8 cellular contexts compared by ENCODE assay signal in the genomic region with DNA sequence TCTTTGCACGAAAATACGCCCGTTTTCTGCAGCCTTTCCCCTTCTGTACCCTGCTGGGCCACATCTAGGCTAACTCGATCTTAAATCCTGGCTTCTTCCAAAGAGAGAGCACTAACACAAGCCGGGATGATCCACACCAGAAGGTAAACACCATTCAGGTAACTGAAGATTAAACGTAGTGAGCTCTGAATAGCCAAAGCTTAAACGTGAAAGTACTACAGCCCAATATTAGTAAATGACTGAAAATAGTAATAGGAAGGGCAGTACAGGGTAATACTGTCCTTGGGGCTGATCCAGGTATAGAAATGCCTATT. TPM values are rescaled to one million over a fixed set of nuclear protein-coding genes. Genes with fewer than 3 reads are reported as not detected.
DNase-seq lines count a peak whose midpoint lies in the region; ATAC-seq, FAIRE-seq and TF ChIP-seq lines count a peak whose summit lies in the region.

No MANE protein-coding gene starts in this region.

- H3K4me1 ChIP-seq in A549 (peaks cover 16% of the 10 kb centered on the region), mesodermal cell (ENCODE audit: control insufficient read depth, insufficient read depth, low read length, poor library complexity, severe bottlenecking) (peaks cover 7% of the 10 kb centered on the region)

- no peak for FAIRE-seq in A549 (lab: Jason Lieb, UNC)
- no peak for FAIRE-seq in bronchial epithelial cell (lab: Jason Lieb, UNC)

- peak overlapping the region; percentile 92 for H3K4me2 ChIP-seq in A549

- TF ChIP-seq POLR2A in A549 (IDR thresholded peaks at IDR 0.05; ENCODE audit: low read length), result no peak

- POLR2A ChIA-PET in A549 (lab: Yijun Ruan, JAX), result interaction anchor here (0.9 to 3.1 kb wide), 6 partner anchors 9 to 33 kb away, joined by 3 to 37 read pairs (median 8); a partner anchor contains a TSS

- TF ChIP-seq RAD21 in A549 (conservative IDR thresholded peaks at IDR 0.05 in 1 of 2, IDR thresholded peaks at IDR 0.05 in 1 of 2), result no peak

- peaks cover 6% of the 10 kb centered on the region for H3K36me3 ChIP-seq in bronchial epithelial cell (ENCODE audit: control insufficient read depth, insufficient read depth, low read length)
- peaks cover 37% of the 10 kb centered on the region for H3K36me3 ChIP-seq in mesodermal cell (ENCODE audit: control insufficient read depth, insufficient read depth, low read length)

- peak in 1 of 2 experiments; percentile 1; a peak in 4 of 6 replicates for ATAC-seq in A549
- ATAC-seq in HG03432 (IDR thresholded peaks at IDR 0.05; ENCODE audit: unreplicated experiment), result peak; percentile 7
- ATAC-seq in GM18867 (IDR thresholded peaks at IDR 0.05; ENCODE audit: unreplicated experiment), result no peak
- no peak for ATAC-seq in HG02852 (IDR thresholded peaks at IDR 0.05; ENCODE audit: unreplicated experiment)

- peak overlapping the region; percentile 86 to 91 for H3K27ac ChIP-seq in A549
- H3K27ac ChIP-seq in mesodermal cell (ENCODE audit: low read depth, low read length, severe bottlenecking), result peak overlapping the region; percentile 66

- TF ChIP-seq CTCF in A549 (IDR thresholded peaks at IDR 0.05), result no peak
- no peak for TF ChIP-seq CTCF in bronchial epithelial cell (IDR thresholded peaks at IDR 0.05; ENCODE audit: insufficient read depth, low read length, severe bottlenecking)

- H3K9me3 ChIP-seq in A549 (no peaks in the 10 kb centered on the region), mesodermal cell (ENCODE audit: control insufficient read depth, low read length) (no peaks in the 10 kb centered on the region)

- H3K4me3 ChIP-seq in A549, result peak overlapping the region; percentile 63
- peak overlapping the region; percentile 84 for H3K4me3 ChIP-seq in bronchial epithelial cell (ENCODE audit: low read depth, low read length)
- peak overlapping the region; percentile 79 for H3K4me3 ChIP-seq in mesodermal cell (ENCODE audit: extremely low read depth, insufficient read depth, low read length, poor library complexity, severe bottlenecking)

- no peaks in the 10 kb centered on the region for H3K27me3 ChIP-seq in bronchial epithelial cell (ENCODE audit: control insufficient read depth, insufficient read depth, low read length)

- 6% methylated on average over 7 of the region's 7 CpGs for WGBS in A549 (ENCODE audit: missing lambda C conversion rate)
- 40 to 41% methylated on average over 6 to 7 of the region's 7 CpGs for WGBS in mesodermal cell (ENCODE audit: insufficient coverage in 2 of 2), 2 experiments

- DNase-seq in A549 (ENCODE audit: low read depth in 1 of 2, low spot score in 1 of 2), result no peak
- DNase-seq in bronchial epithelial cell (ENCODE audit: low read depth), result peak; percentile 10
- DNase-seq in amniotic stem cell (lab: John Stamatoyannopoulos, UW), result no peak
- DNase-seq in UCSD-AML1 (lab: John Stamatoyannopoulos, UW; ENCODE audit: unreplicated experiment), result no peak

- TF ChIP-seq EP300 in A549 (IDR thresholded peaks at IDR 0.05), result no peak

- CTCF ChIA-PET in A549 (lab: Yijun Ruan, JAX), result interaction anchor here (0.6 to 5.2 kb wide), 6 partner anchors 9 to 1264 kb away, joined by 3 to 37 read pairs (median 4); a partner anchor contains a TSS

TF ChIP-seq in A549, 52 proteins besides CTCF, POLR2A, EP300 and RAD21:
- TF ChIP-seq, protein P1, sequence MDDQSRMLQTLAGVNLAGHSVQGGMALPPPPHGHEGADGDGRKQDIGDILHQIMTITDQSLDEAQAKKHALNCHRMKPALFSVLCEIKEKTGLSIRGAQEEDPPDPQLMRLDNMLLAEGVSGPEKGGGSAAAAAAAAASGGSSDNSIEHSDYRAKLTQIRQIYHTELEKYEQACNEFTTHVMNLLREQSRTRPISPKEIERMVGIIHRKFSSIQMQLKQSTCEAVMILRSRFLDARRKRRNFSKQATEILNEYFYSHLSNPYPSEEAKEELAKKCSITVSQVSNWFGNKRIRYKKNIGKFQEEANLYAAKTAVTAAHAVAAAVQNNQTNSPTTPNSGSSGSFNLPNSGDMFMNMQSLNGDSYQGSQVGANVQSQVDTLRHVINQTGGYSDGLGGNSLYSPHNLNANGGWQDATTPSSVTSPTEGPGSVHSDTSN (IDR thresholded peaks at IDR 0.05), result no peak
- TF ChIP-seq, protein P2, sequence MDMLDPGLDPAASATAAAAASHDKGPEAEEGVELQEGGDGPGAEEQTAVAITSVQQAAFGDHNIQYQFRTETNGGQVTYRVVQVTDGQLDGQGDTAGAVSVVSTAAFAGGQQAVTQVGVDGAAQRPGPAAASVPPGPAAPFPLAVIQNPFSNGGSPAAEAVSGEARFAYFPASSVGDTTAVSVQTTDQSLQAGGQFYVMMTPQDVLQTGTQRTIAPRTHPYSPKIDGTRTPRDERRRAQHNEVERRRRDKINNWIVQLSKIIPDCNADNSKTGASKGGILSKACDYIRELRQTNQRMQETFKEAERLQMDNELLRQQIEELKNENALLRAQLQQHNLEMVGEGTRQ (IDR thresholded peaks at IDR 0.05), result no peak
- TF ChIP-seq POLR2AphosphoS2 (conservative IDR thresholded peaks at IDR 0.05; ENCODE audit: low read length) (no peak), HOXA7 (CRISPR knock-in tag; IDR thresholded peaks at IDR 0.05) (0 out of 2 replicates have a peak, but pooled peaks have one; percentile 12), HOXB5 (CRISPR knock-in tag; IDR thresholded peaks at IDR 0.05) (no peak), CBX2 (IDR thresholded peaks at IDR 0.05; ENCODE audit: borderline replicate concordance, low read depth) (no peak), RCOR1 (IDR thresholded peaks at IDR 0.05; ENCODE audit: low read depth, low read length) (no peak), ZNF302 (CRISPR knock-in tag; IDR thresholded peaks at IDR 0.05) (no peak)

RNA-seq across cellular contexts. Expression of a gene that starts 0.4 kb away (rescaled TPM):
- 49.9 and 68.8 TPM in 2 replicates for polyA plus RNA-seq in A549 (2011; rRNA removed)
- polyA plus RNA-seq in A549 (2012; cell fraction: cytosol; rRNA removed), result 202 and 245 TPM in 2 replicates
- polyA plus RNA-seq in A549 (2012; cell fraction: nucleus; rRNA removed), result 132 and 174 TPM in 2 replicates
- 216 to 229 TPM (median 221 TPM) in 3 replicates for polyA plus RNA-seq in A549 (2017; fragmentation: RNase III; extraction: RNeasy Plus Mini Kit Qiagen cat#74134 plus additional on column Dnase treatment)
- 24.6 and 34.7 TPM in 2 replicates for polyA minus RNA-seq in A549 (2011; rRNA and poly(A)+ RNA removed)
- 45.6 and 57.9 TPM in 2 replicates for total RNA-seq in bronchial epithelial cell
- polyA plus RNA-seq in mesodermal cell (2013, experiment 1 of 2), result 50.1 TPM
- polyA plus RNA-seq in mesodermal cell (2013, experiment 2 of 2), result 49.0 TPM

RNA-seq across cellular contexts. Expression of a gene that starts 7.7 kb away (rescaled TPM):
- polyA plus RNA-seq in A549 (2011; rRNA removed) (35.3 and 42.0 TPM in 2 replicates), A549 (2017; fragmentation: RNase III; extraction: RNeasy Plus Mini Kit Qiagen cat#74134 plus additional on column Dnase treatment) (30.6 to 34.5 TPM (median 34.1 TPM) in 3 replicates)
- 32.8 and 40.3 TPM in 2 replicates for polyA plus RNA-seq in A549 (2012; cell fraction: cytosol; rRNA removed)
- 158 and 180 TPM in 2 replicates for polyA plus RNA-seq in A549 (2012; cell fraction: nucleus; rRNA removed)
- polyA minus RNA-seq in A549 (2011; rRNA and poly(A)+ RNA removed), result 58.8 and 60.8 TPM in 2 replicates
- 49.5 and 50.6 TPM in 2 replicates for total RNA-seq in bronchial epithelial cell
- polyA plus RNA-seq in mesodermal cell (2013, experiment 1 of 2), result 53.3 TPM
- 45.8 TPM for polyA plus RNA-seq in mesodermal cell (2013, experiment 2 of 2)

RNA-seq across cellular contexts. Expression of a gene that starts 9.9 kb away (rescaled TPM):
- polyA plus RNA-seq in A549 (2011; rRNA removed) (6.8 and 8.9 TPM in 2 replicates), A549 (2017; fragmentation: RNase III; extraction: RNeasy Plus Mini Kit Qiagen cat#74134 plus additional on column Dnase treatment) (11.9 to 16.4 TPM (median 12.8 TPM) in 3 replicates)
- 10.0 and 13.2 TPM in 2 replicates for polyA plus RNA-seq in A549 (2012; cell fraction: cytosol; rRNA removed)
- polyA plus RNA-seq in A549 (2012; cell fraction: nucleus; rRNA removed), result 39.3 and 43.2 TPM in 2 replicates
- 38.8 and 43.8 TPM in 2 replicates for polyA minus RNA-seq in A549 (2011; rRNA and poly(A)+ RNA removed)
- 12.1 and 12.8 TPM in 2 replicates for total RNA-seq in bronchial epithelial cell
- 6.1 TPM for polyA plus RNA-seq in mesodermal cell (2013, experiment 1 of 2)
- polyA plus RNA-seq in mesodermal cell (2013, experiment 2 of 2), result 5.8 TPM

RNA-seq across cellular contexts. Expression of a gene that starts 10.0 kb away (rescaled TPM):
- polyA plus RNA-seq in A549 (2011; rRNA removed) (29.6 and 32.4 TPM in 2 replicates), A549 (2017; fragmentation: RNase III; extraction: RNeasy Plus Mini Kit Qiagen cat#74134 plus additional on column Dnase treatment) (25.4 to 26.2 TPM (median 25.7 TPM) in 3 replicates)
- 22.3 and 28.2 TPM in 2 replicates for polyA plus RNA-seq in A549 (2012; cell fraction: cytosol; rRNA removed)
- 109 and 113 TPM in 2 replicates for polyA plus RNA-seq in A549 (2012; cell fraction: nucleus; rRNA removed)
- 32.1 and 39.3 TPM in 2 replicates for polyA minus RNA-seq in A549 (2011; rRNA and poly(A)+ RNA removed)
- total RNA-seq in bronchial epithelial cell, result 5.8 and 6.8 TPM in 2 replicates
- polyA plus RNA-seq in mesodermal cell (2013, experiment 1 of 2), result 17.0 TPM
- polyA plus RNA-seq in mesodermal cell (2013, experiment 2 of 2), result 16.1 TPM

RNA-seq across cellular contexts. Expression of a gene that starts 14.7 kb away (rescaled TPM):
- polyA plus RNA-seq in A549 (2011; rRNA removed) (62.6 and 86.3 TPM in 2 replicates), A549 (2017; fragmentation: RNase III; extraction: RNeasy Plus Mini Kit Qiagen cat#74134 plus additional on column Dnase treatment) (49.1 to 67.0 TPM (median 59.0 TPM) in 3 replicates)
- polyA plus RNA-seq in A549 (2012; cell fraction: cytosol; rRNA removed), result 121 and 139 TPM in 2 replicates
- polyA plus RNA-seq in A549 (2012; cell fraction: nucleus; rRNA removed), result 262 and 283 TPM in 2 replicates
- polyA minus RNA-seq in A549 (2011; rRNA and poly(A)+ RNA removed), result 51.6 and 62.6 TPM in 2 replicates
- 31.1 and 50.3 TPM in 2 replicates for total RNA-seq in bronchial epithelial cell
- 85.4 TPM for polyA plus RNA-seq in mesodermal cell (2013, experiment 1 of 2)
- 71.8 TPM for polyA plus RNA-seq in mesodermal cell (2013, experiment 2 of 2)
